15 cellular contexts compared by ENCODE assay signal in genomic region chr6:4352731-4353130, GRCh38.
DNase-seq lines count a peak whose midpoint lies in the region; ATAC-seq and TF ChIP-seq lines count a peak whose summit lies in the region.
"Had no signal": no experiment of that assay in that cellular context is flagged by ENCODE, and none has a peak within 500 bp of the region (broad histone marks: within the 10 kb centered on the region; RNA-seq: fewer than 3 reads in every experiment).

No MANE protein-coding gene starts in this region.

- H3K36me3 Mint-ChIP-seq in Caco-2 (ENCODE audit: insufficient read depth, unreplicated experiment) = no peaks in the 10 kb centered on the region
- H3K36me3 Mint-ChIP-seq: CD8-positive, alpha-beta memory T cell had no signal

- CTCF ChIA-PET in Caco-2 (lab: Charles Lee) = no interaction called here

- TF ChIP-seq CTCF in heart right ventricle (IDR thresholded peaks at IDR 0.05) (peak in 1 of 9 donors; percentile 23), gastroesophageal sphincter (IDR thresholded peaks at IDR 0.05) (no peak), osteoblast (IDR thresholded peaks at IDR 0.05; ENCODE audit: extremely low read depth, low read depth, low read length) (no peak), Caco-2 (IDR thresholded peaks at IDR 0.05; ENCODE audit: insufficient read depth in 1 of 2, low read depth in 1 of 2, low read length in 1 of 2, severe bottlenecking in 1 of 2, unreplicated experiment in 1 of 2) (no peak)

- ATAC-seq in heart right ventricle (peak in 2 of 8 donors; percentile 8 to 15), Right ventricle myocardium inferior (no peak), gastroesophageal sphincter (no peak), GM18517 (IDR thresholded peaks at IDR 0.05; ENCODE audit: unreplicated experiment) (no peak), HG02884 (IDR thresholded peaks at IDR 0.05; ENCODE audit: unreplicated experiment) (no peak)
- ATAC-seq in activated CD4-positive, CD25-positive, alpha-beta regulatory T cell treated with anti-CD3 and anti-CD28 coated beads, Interleukin-2, amount 50 U/mL, for 24 hours = no peak
- ATAC-seq: activated T-cell treated with anti-CD3 and anti-CD28 coated beads, Interleukin-2, amount 50 U/mL, for 72 hours had no signal

- H3K27me3 ChIP-seq in heart right ventricle = no peaks in the 10 kb centered on the region
- no peaks in the 10 kb centered on the region for H3K27me3 ChIP-seq in gastroesophageal sphincter
- no peaks in the 10 kb centered on the region for H3K27me3 ChIP-seq in osteoblast (ENCODE audit: insufficient read depth, low read length)
- no peaks in the 10 kb centered on the region for H3K27me3 ChIP-seq in Caco-2 (replicated peaks; ENCODE audit: control insufficient read depth, insufficient read depth, low read length)

- peak overlapping the region in 1 of 10 donors; percentile 37 for H3K4me3 ChIP-seq in heart right ventricle
- H3K4me3 ChIP-seq in gastroesophageal sphincter = no peak overlapping the region
- peak overlapping the region; percentile 64 for H3K4me3 ChIP-seq in osteoblast (ENCODE audit: insufficient read depth, low read length)
- H3K4me3 ChIP-seq in Caco-2 (ENCODE audit: low read depth, low read length) = no peak overlapping the region

- no peak overlapping the region for H2AFZ ChIP-seq in osteoblast (ENCODE audit: low read length)

- no peak for TF ChIP-seq POLR2A in gastroesophageal sphincter (IDR thresholded peaks at IDR 0.05)

- H4K20me1 ChIP-seq in osteoblast (ENCODE audit: insufficient read depth, low read length) = no peaks in the 10 kb centered on the region

- intact Hi-C loops in heart right ventricle (cut with DNase I) (loop anchor here in 4 of 10 donors (5.0 to 10.0 kb wide), 4 partner anchors 35 to 262 kb away; no protein-coding TSS in a partner anchor), Right ventricle myocardium inferior (cut with DNase I) (loop anchor here (5.0 kb wide), 1 partner anchor 100 kb away; no protein-coding TSS in a partner anchor), Caco-2 (cut with micrococcal nuclease; ENCODE audit: unreplicated experiment) (no loop called here)

- H3K4me1 ChIP-seq in heart right ventricle (peaks cover 0 to 45% (median 27%) of the 10 kb centered on the region in 9 donors), gastroesophageal sphincter (peaks cover 7 to 47% (median 17%) of the 10 kb centered on the region in 3 donors), osteoblast (ENCODE audit: insufficient read depth, low read length) (peaks cover 30% of the 10 kb centered on the region), Caco-2 (peaks cover 6% of the 10 kb centered on the region; the same call in 1 of the 2 replicates)

- peaks cover 8% of the 10 kb centered on the region for H3K9me3 Mint-ChIP-seq in Caco-2 (ENCODE audit: unreplicated experiment)
- H3K9me3 Mint-ChIP-seq: CD8-positive, alpha-beta memory T cell had no signal

- WGBS in heart right ventricle, 2 donors = 68 to 79% methylated on average over 6 of the region's 6 CpGs
- 88 to 100% methylated on average over 1 to 5 of the region's 6 CpGs for WGBS in gastroesophageal sphincter (ENCODE audit: low coverage in 1 of 2), 2 donors

- H3K4me2 ChIP-seq in osteoblast (ENCODE audit: insufficient read depth, low read length) = peak overlapping the region; percentile 91

- H3K27ac Mint-ChIP-seq in Caco-2 (ENCODE audit: unreplicated experiment) = no peak overlapping the region
- H3K27ac Mint-ChIP-seq: activated T-cell treated with anti-CD3 and anti-CD28 coated beads, Interleukin-2, amount 50 U/mL, for 72 hours; CD8-positive, alpha-beta memory T cell had no signal

- H3K4me3 Mint-ChIP-seq in Caco-2 (ENCODE audit: unreplicated experiment) = no peak overlapping the region
- H3K4me3 Mint-ChIP-seq: activated T-cell treated with anti-CD3 and anti-CD28 coated beads, Interleukin-2, amount 50 U/mL, for 72 hours; CD8-positive, alpha-beta memory T cell had no signal

- BruUV-seq in Caco-2 (replicated peaks; lab: Mats Ljungman, UMichigan) = no TSS peak

- H3K79me2 ChIP-seq in osteoblast (ENCODE audit: insufficient read depth, low read length) = no peaks in the 10 kb centered on the region

- peak overlapping the region in 7 of 10 donors; percentile 61 to 87 (median 84) for H3K27ac ChIP-seq in heart right ventricle
- H3K27ac ChIP-seq in gastroesophageal sphincter = peak overlapping the region in 3 of 4 donors; percentile 88 to 90 (median 88)
- peak overlapping the region; percentile 92 for H3K27ac ChIP-seq in osteoblast (ENCODE audit: low read depth, low read length)

- DNase-seq in heart right ventricle = no peak
- no peak for DNase-seq in Right ventricle myocardium inferior (ENCODE audit: missing footprints)
- DNase-seq in osteoblast (ENCODE audit: insufficient read length, low spot score, missing footprints) = no peak
- DNase-seq in Caco-2 = no peak
- DNase-seq: activated T-cell treated with anti-CD3 and anti-CD28 coated beads, Interleukin-2, amount 50 U/mL, for 72 hours; CD8-positive, alpha-beta memory T cell; erythroblast; H7; NCI-H2081 treated with DMSO at 0.1 percent for 48 hours; NCI-H774; SHP77 had no signal

- TF ChIP-seq EP300 in gastroesophageal sphincter (IDR thresholded peaks at IDR 0.05) = no peak

- H3K27me3 Mint-ChIP-seq in Caco-2 (ENCODE audit: insufficient read depth, unreplicated experiment) = no peaks in the 10 kb centered on the region

- no peaks in the 10 kb centered on the region for H3K36me3 ChIP-seq in heart right ventricle
- H3K36me3 ChIP-seq in gastroesophageal sphincter = no peaks in the 10 kb centered on the region
- H3K36me3 ChIP-seq in osteoblast (ENCODE audit: insufficient read depth, low read length) = no peaks in the 10 kb centered on the region
- H3K36me3 ChIP-seq in Caco-2 (ENCODE audit: control insufficient read depth, insufficient read depth, low read length) = no peaks in the 10 kb centered on the region

- POLR2A ChIA-PET in Caco-2 (lab: Charles Lee) = no interaction called here

- peaks cover 11% of the 10 kb centered on the region for H3K4me1 Mint-ChIP-seq in Caco-2 (ENCODE audit: low read depth, unreplicated experiment)
- H3K4me1 Mint-ChIP-seq: CD8-positive, alpha-beta memory T cell had no signal

- no peaks in the 10 kb centered on the region for H3K9me3 ChIP-seq in heart right ventricle
- H3K9me3 ChIP-seq in gastroesophageal sphincter = no peaks in the 10 kb centered on the region
- H3K9me3 ChIP-seq in osteoblast (ENCODE audit: low read depth, low read length) = no peaks in the 10 kb centered on the region
- no peaks in the 10 kb centered on the region for H3K9me3 ChIP-seq in Caco-2
